In the genomic region with DNA sequence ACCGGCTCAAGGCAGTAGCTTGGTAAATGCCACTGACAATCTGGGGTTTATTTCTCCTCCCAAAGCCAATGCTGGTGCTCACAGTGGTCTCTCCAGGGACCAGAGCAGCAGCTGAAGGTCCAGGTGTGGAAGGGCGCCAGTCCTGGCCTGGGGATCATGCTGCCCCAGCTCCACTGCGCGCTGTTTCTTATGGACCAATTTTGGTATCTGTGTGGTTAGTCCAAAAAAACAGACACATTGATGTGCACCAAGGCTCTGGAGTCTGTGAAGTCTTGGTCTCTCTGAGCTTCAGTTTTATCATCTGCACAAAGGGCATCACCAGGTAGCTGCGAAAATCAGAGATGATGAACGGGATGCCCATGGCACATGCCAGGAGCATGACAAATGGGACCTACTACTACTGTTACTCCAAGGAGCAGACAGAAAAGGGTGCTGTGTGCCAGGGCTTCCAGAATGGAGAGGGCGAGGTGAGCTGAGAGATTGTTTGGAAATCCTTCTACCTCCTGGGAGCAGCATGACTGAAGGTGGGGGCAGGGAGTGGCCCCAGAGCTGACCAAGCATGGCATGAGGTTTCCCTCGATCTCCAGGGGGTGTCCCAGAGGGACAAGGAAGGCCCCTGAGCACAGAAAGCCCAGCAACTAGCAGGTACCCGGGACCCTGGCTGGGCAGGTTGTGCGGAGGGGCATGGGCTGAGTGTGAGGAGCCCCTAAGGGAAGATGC, we compare ENCODE assay signal across 14 cellular contexts.
DNase-seq lines count a peak whose midpoint lies in the region; ATAC-seq and TF ChIP-seq lines count a peak whose summit lies in the region.
"Had no signal": no experiment of that assay in that cellular context is flagged by ENCODE, and none has a peak within 500 bp of the region (broad histone marks: within the 10 kb centered on the region; RNA-seq: fewer than 3 reads in every experiment).

No MANE protein-coding gene starts in this region.

- peaks cover 0 to 41% (median 4%) of the 10 kb centered on the region in 11 experiments; a peak in 8 of 22 replicates for H4K20me1 ChIP-seq in BLaER1 treated with 17β-estradiol and CSF1 and Interleukin-3, amounts not matched to agents 10 nM and 100 nM
- no peaks in the 10 kb centered on the region for H4K20me1 ChIP-seq in neural cell (ENCODE audit: insufficient read depth)

- TF ChIP-seq EP300 in neural cell (conservative IDR thresholded peaks at IDR 0.05; ENCODE audit: poor library complexity, severe bottlenecking), result no peak

- no peaks in the 10 kb centered on the region for H3K79me2 ChIP-seq in neural cell (replicated peaks; ENCODE audit: insufficient read depth, low read length)

- peaks cover 0 to 23% (median 14%) of the 10 kb centered on the region in 10 experiments; a peak in 14 of 20 replicates for H3K4me1 ChIP-seq in BLaER1 treated with 17β-estradiol and CSF1 and Interleukin-3, amounts not matched to agents 10 nM and 100 nM
- H3K4me1 ChIP-seq in HEK293 (ENCODE audit: control insufficient read depth, insufficient read depth, low read length) (no peaks in the 10 kb centered on the region), aorta (ENCODE audit: control insufficient read depth in 1 of 2, insufficient read depth in 2 of 2, low read length in 2 of 2) (no peaks in the 10 kb centered on the region)
- H3K4me1 ChIP-seq: Caco-2 had no signal

- ATAC-seq in GM21723 (IDR thresholded peaks at IDR 0.05; ENCODE audit: unreplicated experiment) (no peak), aorta (ENCODE audit: low FRiP score) (no peak)

- POLR2A ChIA-PET in HEK293 (lab: Yijun Ruan, JAX), result no interaction called here

- DNase-seq in ecto neural progenitor cell (ENCODE audit: low spot score), result peak; percentile 36
- no peak for DNase-seq in NCI-H748 treated with DMSO at 0.1 percent for 48 hours (lab: John Stamatoyannopoulos, UW)
- no peak for DNase-seq in aorta
- DNase-seq: Caco-2, DMS53, HCEC 1CT, NCI-H1105, NCI-H1694, NCI-H345, NCI-H526 treated with DMSO at 0.1 percent for 48 hours had no signal

- CTCF ChIA-PET in HEK293 (lab: Yijun Ruan, JAX), result no interaction called here

- intact Hi-C loops in aorta (cut with DNase I), result no loop called here

- no peaks in the 10 kb centered on the region for H3K9me2 ChIP-seq in neural cell (ENCODE audit: insufficient read depth, low read length)

- H2AFZ ChIP-seq in neural cell (ENCODE audit: low read depth, low read length), result no peak overlapping the region

- WGBS in aorta, 2 donors, result 50 to 64% methylated on average over 10 of the region's 10 CpGs

- no peaks in the 10 kb centered on the region for H3K9me3 ChIP-seq in BLaER1 treated with 17β-estradiol and CSF1 and Interleukin-3, amounts not matched to agents 10 nM and 100 nM (replicated peaks in 1 of 11)
- H3K9me3 ChIP-seq in HEK293 (ENCODE audit: control insufficient read depth, insufficient read depth, low read depth, low read length) (no peaks in the 10 kb centered on the region), neural cell (ENCODE audit: low read length) (no peaks in the 10 kb centered on the region), aorta (ENCODE audit: control insufficient read depth, low read length) (no peaks in the 10 kb centered on the region)
- H3K9me3 ChIP-seq: Caco-2 had no signal

- H3K4me3 ChIP-seq in BLaER1 treated with 17β-estradiol and CSF1 and Interleukin-3, amounts not matched to agents 10 nM and 100 nM, result no peak overlapping the region
- no peak overlapping the region for H3K4me3 ChIP-seq in HEK293 (ENCODE audit: low read depth, low read length)
- H3K4me3 ChIP-seq in neural cell (ENCODE audit: low read length), result no peak overlapping the region
- no peak overlapping the region for H3K4me3 ChIP-seq in aorta (ENCODE audit: low read length in 2 of 2)

- no peak overlapping the region for H3K9ac ChIP-seq in BLaER1 treated with 17β-estradiol and CSF1 and Interleukin-3, amounts not matched to agents 10 nM and 100 nM
- H3K9ac ChIP-seq in neural cell (ENCODE audit: low read length), result peak overlapping the region; percentile 13

- H3K4me2 ChIP-seq in BLaER1 treated with 17β-estradiol and CSF1 and Interleukin-3, amounts not matched to agents 10 nM and 100 nM, result peak overlapping the region in 8 of 11 experiments; percentile 35 to 77 (median 62); a peak in 16 of 22 replicates
- no peak overlapping the region for H3K4me2 ChIP-seq in neural cell (ENCODE audit: low read length)

- TF ChIP-seq RAD21 in neural cell (conservative IDR thresholded peaks at IDR 0.05), result no peak

- peaks cover 39 to 62% (median 49%) of the 10 kb centered on the region in 11 experiments for H3K27me3 ChIP-seq in BLaER1 treated with 17β-estradiol and CSF1 and Interleukin-3, amounts not matched to agents 10 nM and 100 nM
- no peaks in the 10 kb centered on the region for H3K27me3 ChIP-seq in neural cell (ENCODE audit: insufficient read depth, low read depth, low read length)
- H3K27me3 ChIP-seq in aorta (ENCODE audit: control insufficient read depth in 1 of 2, insufficient read depth in 2 of 2, low read length in 1 of 2), result no peaks in the 10 kb centered on the region

- no peaks in the 10 kb centered on the region for H3K36me3 ChIP-seq in BLaER1 treated with 17β-estradiol and CSF1 and Interleukin-3, amounts not matched to agents 10 nM and 100 nM
- H3K36me3 ChIP-seq in HEK293 (ENCODE audit: control insufficient read depth in 2 of 2, insufficient read depth in 1 of 2, low read length in 2 of 2) (no peaks in the 10 kb centered on the region), neural cell (ENCODE audit: insufficient read depth, low read length) (no peaks in the 10 kb centered on the region), aorta (ENCODE audit: control insufficient read depth in 1 of 2, insufficient read depth in 2 of 2, low read length in 1 of 2) (no peaks in the 10 kb centered on the region)

- no peak overlapping the region for H3K27ac ChIP-seq in BLaER1 treated with 17β-estradiol and CSF1 and Interleukin-3, amounts not matched to agents 10 nM and 100 nM
- H3K27ac ChIP-seq in HEK293 (ENCODE audit: extremely low read depth, low read depth, low read length) (no peak overlapping the region), neural cell (ENCODE audit: low read length) (peak overlapping the region; percentile 13), aorta (ENCODE audit: low read depth in 1 of 2, low read length in 2 of 2) (no peak overlapping the region)

- TF ChIP-seq CTCF in HEK293 (tag by site-specific recombination; IDR thresholded peaks at IDR 0.05) (no peak), neural cell (IDR thresholded peaks at IDR 0.05; ENCODE audit: poor library complexity, severe bottlenecking) (no peak)

- H3F3A ChIP-seq in neural cell (ENCODE audit: insufficient read depth, low read length, poor library complexity, severe bottlenecking), result no peaks in the 10 kb centered on the region

TF ChIP-seq in HEK293, 187 proteins besides CTCF, POLR2A, EP300 and RAD21:
- no peak for TF ChIP-seq ZNF132 (tag by site-specific recombination; IDR thresholded peaks at IDR 0.05; ENCODE audit: borderline replicate concordance)
- TF ChIP-seq GLIS1 (tag by site-specific recombination; IDR thresholded peaks at IDR 0.05), result peak; percentile 38
TF ChIP-seq in HEK293: peak in this region for 1.

TF ChIP-seq in neural cell, 6 proteins besides CTCF, POLR2A, EP300 and RAD21:
- TF ChIP-seq, protein P1, sequence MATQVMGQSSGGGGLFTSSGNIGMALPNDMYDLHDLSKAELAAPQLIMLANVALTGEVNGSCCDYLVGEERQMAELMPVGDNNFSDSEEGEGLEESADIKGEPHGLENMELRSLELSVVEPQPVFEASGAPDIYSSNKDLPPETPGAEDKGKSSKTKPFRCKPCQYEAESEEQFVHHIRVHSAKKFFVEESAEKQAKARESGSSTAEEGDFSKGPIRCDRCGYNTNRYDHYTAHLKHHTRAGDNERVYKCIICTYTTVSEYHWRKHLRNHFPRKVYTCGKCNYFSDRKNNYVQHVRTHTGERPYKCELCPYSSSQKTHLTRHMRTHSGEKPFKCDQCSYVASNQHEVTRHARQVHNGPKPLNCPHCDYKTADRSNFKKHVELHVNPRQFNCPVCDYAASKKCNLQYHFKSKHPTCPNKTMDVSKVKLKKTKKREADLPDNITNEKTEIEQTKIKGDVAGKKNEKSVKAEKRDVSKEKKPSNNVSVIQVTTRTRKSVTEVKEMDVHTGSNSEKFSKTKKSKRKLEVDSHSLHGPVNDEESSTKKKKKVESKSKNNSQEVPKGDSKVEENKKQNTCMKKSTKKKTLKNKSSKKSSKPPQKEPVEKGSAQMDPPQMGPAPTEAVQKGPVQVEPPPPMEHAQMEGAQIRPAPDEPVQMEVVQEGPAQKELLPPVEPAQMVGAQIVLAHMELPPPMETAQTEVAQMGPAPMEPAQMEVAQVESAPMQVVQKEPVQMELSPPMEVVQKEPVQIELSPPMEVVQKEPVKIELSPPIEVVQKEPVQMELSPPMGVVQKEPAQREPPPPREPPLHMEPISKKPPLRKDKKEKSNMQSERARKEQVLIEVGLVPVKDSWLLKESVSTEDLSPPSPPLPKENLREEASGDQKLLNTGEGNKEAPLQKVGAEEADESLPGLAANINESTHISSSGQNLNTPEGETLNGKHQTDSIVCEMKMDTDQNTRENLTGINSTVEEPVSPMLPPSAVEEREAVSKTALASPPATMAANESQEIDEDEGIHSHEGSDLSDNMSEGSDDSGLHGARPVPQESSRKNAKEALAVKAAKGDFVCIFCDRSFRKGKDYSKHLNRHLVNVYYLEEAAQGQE (IDR thresholded peaks at IDR 0.05; ENCODE audit: borderline replicate concordance), result no peak
- TF ChIP-seq TAF1 (IDR thresholded peaks at IDR 0.05; ENCODE audit: low read depth) (no peak), MXI1 (conservative IDR thresholded peaks at IDR 0.05; ENCODE audit: poor library complexity, severe bottlenecking) (no peak), EZH2 (IDR thresholded peaks at IDR 0.05; ENCODE audit: borderline replicate concordance, insufficient read depth, low read length, poor library complexity, severe bottlenecking) (no peak), POLR2AphosphoS5 (IDR thresholded peaks at IDR 0.05) (no peak), SMC3 (conservative IDR thresholded peaks at IDR 0.05; ENCODE audit: poor library complexity) (no peak)
